8 cellular contexts compared by ENCODE assay signal in genomic region chr2:263774-264492, GRCh38. TPM values are rescaled to one million over a fixed set of nuclear protein-coding genes. Genes with fewer than 3 reads are reported as not detected.
DNase-seq lines count a peak whose midpoint lies in the region; TF ChIP-seq lines count a peak whose summit lies in the region.

Gene SH3YL1, minus strand, starts transcription at chr2:264032. Its CDS starts 48 bp downstream, at chr2:263984.

- intact Hi-C loops in tibial artery (cut with DNase I; ENCODE audit: low total_unique reads) = no loop called here

- TF ChIP-seq CTCF in HEK293 (tag by site-specific recombination; IDR thresholded peaks at IDR 0.05) (no peak), neural cell (IDR thresholded peaks at IDR 0.05; ENCODE audit: poor library complexity, severe bottlenecking) (no peak), tibial artery (IDR thresholded peaks at IDR 0.05) (no peak)

- H3K4me1 ChIP-seq in HEK293 (ENCODE audit: control insufficient read depth, insufficient read depth, low read length) (peaks cover 4% of the 10 kb centered on the region; the same call in 1 of the 2 replicates), tibial artery (peaks cover 0 to 27% (median 11%) of the 10 kb centered on the region in 4 donors)

- H3K79me2 ChIP-seq in neural cell (replicated peaks; ENCODE audit: insufficient read depth, low read length) = peaks cover 40% of the 10 kb centered on the region

- H3K27me3 ChIP-seq in neural cell (ENCODE audit: insufficient read depth, low read depth, low read length) (no peaks in the 10 kb centered on the region), tibial artery (no peaks in the 10 kb centered on the region)

- H3K9me3 ChIP-seq in HEK293 (ENCODE audit: control insufficient read depth, insufficient read depth, low read depth, low read length) = no peaks in the 10 kb centered on the region
- H3K9me3 ChIP-seq in neural cell (ENCODE audit: low read length) = peaks cover 5% of the 10 kb centered on the region
- no peaks in the 10 kb centered on the region for H3K9me3 ChIP-seq in tibial artery

- H3K27ac ChIP-seq in HEK293 (ENCODE audit: extremely low read depth, low read depth, low read length) (peak within 1 kb of the TSS; percentile 84), neural cell (ENCODE audit: low read length) (peak within 1 kb of the TSS; percentile 80), tibial artery (peak within 1 kb of the TSS; percentile 76 to 80)

- no peak for TF ChIP-seq RAD21 in neural cell (conservative IDR thresholded peaks at IDR 0.05)

- POLR2A ChIA-PET in HEK293 (lab: Yijun Ruan, JAX) = interaction anchor here (0.9 kb wide), 1 partner anchor 21 kb away, joined by 3 read pairs; no protein-coding TSS in a partner anchor

- peak; percentile 17 for DNase-seq in Daoy (ENCODE audit: low read depth)
- peak; percentile 45 for DNase-seq in NCI-H510A (lab: John Stamatoyannopoulos, UW)
- peak; percentile 47 for DNase-seq in activated T-helper 1 cell treated with Interleukin-2 at 50 U/mL for 16 hours (ENCODE audit: low read depth)
- peak; percentile 21 for DNase-seq in fibroblast of peridontal ligament (ENCODE audit: extremely low read depth)
- DNase-seq in tibial artery = no peak
- DNase-seq in GF-D8 (lab: John Stamatoyannopoulos, UW) = no peak

- no peaks in the 10 kb centered on the region for H3K9me2 ChIP-seq in neural cell (ENCODE audit: insufficient read depth, low read length)

- no peak for TF ChIP-seq EP300 in neural cell (conservative IDR thresholded peaks at IDR 0.05; ENCODE audit: poor library complexity, severe bottlenecking)

- H3K4me3 ChIP-seq in HEK293 (ENCODE audit: low read depth, low read length) (peak within 1 kb of the TSS; percentile 99), neural cell (ENCODE audit: low read length) (peak within 1 kb of the TSS; percentile 97), tibial artery (peak within 1 kb of the TSS; percentile 77 to 87)

- peak within 1 kb of the TSS; percentile 96 for H3K4me2 ChIP-seq in neural cell (ENCODE audit: low read length)

- peak within 1 kb of the TSS; percentile 80 for H2AFZ ChIP-seq in neural cell (ENCODE audit: low read depth, low read length)

- no peaks in the 10 kb centered on the region for H4K20me1 ChIP-seq in neural cell (ENCODE audit: insufficient read depth)

- peak within 1 kb of the TSS; percentile 88 for H3K9ac ChIP-seq in neural cell (ENCODE audit: low read length)

- H3F3A ChIP-seq in neural cell (ENCODE audit: insufficient read depth, low read length, poor library complexity, severe bottlenecking) = no peaks in the 10 kb centered on the region

- CTCF ChIA-PET in HEK293 (lab: Yijun Ruan, JAX) = no interaction called here

- H3K36me3 ChIP-seq in HEK293 (ENCODE audit: control insufficient read depth in 2 of 2, insufficient read depth in 1 of 2, low read length in 2 of 2) = peaks cover 0 to 4% of the 10 kb centered on the region in 2 experiments; a peak in 1 of 3 replicates
- no peaks in the 10 kb centered on the region for H3K36me3 ChIP-seq in neural cell (ENCODE audit: insufficient read depth, low read length)
- peaks cover 0 to 10% (median 0%) of the 10 kb centered on the region in 3 donors for H3K36me3 ChIP-seq in tibial artery

TF ChIP-seq in HEK293, 187 proteins besides CTCF, POLR2A, EP300 and RAD21:
- no peak for TF ChIP-seq KLF8 (tag by site-specific recombination; IDR thresholded peaks at IDR 0.05)
- TF ChIP-seq HOXC10 (CRISPR knock-in tag; IDR thresholded peaks at IDR 0.05) = peak; percentile 64; the same call in 1 of the 2 replicates

TF ChIP-seq in neural cell, 6 proteins besides CTCF, POLR2A, EP300 and RAD21:
- no peak for TF ChIP-seq MXI1 (conservative IDR thresholded peaks at IDR 0.05; ENCODE audit: poor library complexity, severe bottlenecking)

RNA-seq across cellular contexts. Expression of gene SH3YL1, which starts in this region (rescaled TPM):
- total RNA-seq in Daoy (2014; rRNA removed; shearing (Covaris generic)) = 18.1 and 36.4 TPM in 2 replicates
- polyA plus RNA-seq in neural cell = 68.6 and 70.6 TPM in 2 replicates
- 64.3 and 74.3 TPM in 2 replicates for polyA minus RNA-seq in neural cell

Comparison
In these comparisons a context has a peak if more than half of its experiments do, and no peak if none do; other contexts are left out.
1. DNase-seq: peak in Daoy (single experiment), NCI-H510A (single experiment), activated T-helper 1 cell treated with Interleukin-2 at 50 U/mL for 16 hours (single experiment) and fibroblast of peridontal ligament (single experiment); none in tibial artery (0 of 2) and GF-D8 (single experiment).
2. Peak in every context shown above with its lines, with median percentiles within 50 percentile points of each other: H3K27ac ChIP-seq and H3K4me3 ChIP-seq.